ENCODE assay signal across 1 cellular context in the genomic region with DNA sequence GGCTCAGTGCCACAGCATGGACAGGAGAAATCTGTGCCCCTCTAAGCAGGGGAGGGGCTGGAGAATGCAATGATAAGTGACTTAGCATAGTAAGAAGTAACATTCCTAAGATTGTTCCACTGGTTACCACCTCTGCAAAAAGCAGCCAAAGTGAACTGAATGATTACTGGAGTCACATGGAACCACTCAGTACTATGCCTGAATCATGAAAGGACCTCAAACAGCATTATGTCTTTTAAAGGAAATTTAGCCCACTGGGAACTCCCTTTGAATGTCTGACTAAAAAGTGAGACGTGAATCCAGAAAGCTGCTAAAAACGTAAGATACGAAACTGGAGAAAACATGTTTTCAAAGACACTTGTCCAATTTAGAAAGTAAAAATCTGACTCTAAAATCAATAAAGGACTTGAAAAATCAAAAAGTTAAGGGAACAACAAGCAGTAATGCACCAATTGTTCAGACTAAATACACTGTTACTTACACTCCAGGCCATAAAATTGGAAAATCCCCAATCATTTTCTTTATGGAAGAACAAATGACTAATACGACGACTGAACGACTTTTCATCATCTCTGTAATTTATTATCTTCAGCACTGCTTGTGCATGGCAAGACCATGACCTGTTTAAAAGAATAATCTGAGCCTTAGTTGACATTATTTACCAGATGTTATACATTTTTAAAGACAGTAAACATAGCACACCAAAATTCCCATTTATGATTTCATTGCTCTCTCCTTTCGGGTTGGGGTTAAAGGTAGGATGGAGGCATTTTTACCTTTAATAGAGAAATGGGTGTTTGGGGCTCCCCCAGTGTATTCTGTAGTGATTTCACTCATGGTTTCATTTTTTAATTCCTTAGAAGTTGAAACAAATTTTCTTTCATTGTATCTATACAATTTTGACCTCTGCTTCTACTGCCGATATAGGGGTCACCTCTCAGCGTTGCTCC.
TF ChIP-seq lines count a peak whose summit lies in the region.

No MANE protein-coding gene starts in this region.

TF ChIP-seq in GM23338, 12 proteins besides CTCF, POLR2A, EP300 and RAD21:
- no peak for TF ChIP-seq ZNF114 (CRISPR knock-in tag; IDR thresholded peaks at IDR 0.05)
- TF ChIP-seq STAT1 (IDR thresholded peaks at IDR 0.05; ENCODE audit: unreplicated experiment), result no peak
- TF ChIP-seq, protein P1, sequence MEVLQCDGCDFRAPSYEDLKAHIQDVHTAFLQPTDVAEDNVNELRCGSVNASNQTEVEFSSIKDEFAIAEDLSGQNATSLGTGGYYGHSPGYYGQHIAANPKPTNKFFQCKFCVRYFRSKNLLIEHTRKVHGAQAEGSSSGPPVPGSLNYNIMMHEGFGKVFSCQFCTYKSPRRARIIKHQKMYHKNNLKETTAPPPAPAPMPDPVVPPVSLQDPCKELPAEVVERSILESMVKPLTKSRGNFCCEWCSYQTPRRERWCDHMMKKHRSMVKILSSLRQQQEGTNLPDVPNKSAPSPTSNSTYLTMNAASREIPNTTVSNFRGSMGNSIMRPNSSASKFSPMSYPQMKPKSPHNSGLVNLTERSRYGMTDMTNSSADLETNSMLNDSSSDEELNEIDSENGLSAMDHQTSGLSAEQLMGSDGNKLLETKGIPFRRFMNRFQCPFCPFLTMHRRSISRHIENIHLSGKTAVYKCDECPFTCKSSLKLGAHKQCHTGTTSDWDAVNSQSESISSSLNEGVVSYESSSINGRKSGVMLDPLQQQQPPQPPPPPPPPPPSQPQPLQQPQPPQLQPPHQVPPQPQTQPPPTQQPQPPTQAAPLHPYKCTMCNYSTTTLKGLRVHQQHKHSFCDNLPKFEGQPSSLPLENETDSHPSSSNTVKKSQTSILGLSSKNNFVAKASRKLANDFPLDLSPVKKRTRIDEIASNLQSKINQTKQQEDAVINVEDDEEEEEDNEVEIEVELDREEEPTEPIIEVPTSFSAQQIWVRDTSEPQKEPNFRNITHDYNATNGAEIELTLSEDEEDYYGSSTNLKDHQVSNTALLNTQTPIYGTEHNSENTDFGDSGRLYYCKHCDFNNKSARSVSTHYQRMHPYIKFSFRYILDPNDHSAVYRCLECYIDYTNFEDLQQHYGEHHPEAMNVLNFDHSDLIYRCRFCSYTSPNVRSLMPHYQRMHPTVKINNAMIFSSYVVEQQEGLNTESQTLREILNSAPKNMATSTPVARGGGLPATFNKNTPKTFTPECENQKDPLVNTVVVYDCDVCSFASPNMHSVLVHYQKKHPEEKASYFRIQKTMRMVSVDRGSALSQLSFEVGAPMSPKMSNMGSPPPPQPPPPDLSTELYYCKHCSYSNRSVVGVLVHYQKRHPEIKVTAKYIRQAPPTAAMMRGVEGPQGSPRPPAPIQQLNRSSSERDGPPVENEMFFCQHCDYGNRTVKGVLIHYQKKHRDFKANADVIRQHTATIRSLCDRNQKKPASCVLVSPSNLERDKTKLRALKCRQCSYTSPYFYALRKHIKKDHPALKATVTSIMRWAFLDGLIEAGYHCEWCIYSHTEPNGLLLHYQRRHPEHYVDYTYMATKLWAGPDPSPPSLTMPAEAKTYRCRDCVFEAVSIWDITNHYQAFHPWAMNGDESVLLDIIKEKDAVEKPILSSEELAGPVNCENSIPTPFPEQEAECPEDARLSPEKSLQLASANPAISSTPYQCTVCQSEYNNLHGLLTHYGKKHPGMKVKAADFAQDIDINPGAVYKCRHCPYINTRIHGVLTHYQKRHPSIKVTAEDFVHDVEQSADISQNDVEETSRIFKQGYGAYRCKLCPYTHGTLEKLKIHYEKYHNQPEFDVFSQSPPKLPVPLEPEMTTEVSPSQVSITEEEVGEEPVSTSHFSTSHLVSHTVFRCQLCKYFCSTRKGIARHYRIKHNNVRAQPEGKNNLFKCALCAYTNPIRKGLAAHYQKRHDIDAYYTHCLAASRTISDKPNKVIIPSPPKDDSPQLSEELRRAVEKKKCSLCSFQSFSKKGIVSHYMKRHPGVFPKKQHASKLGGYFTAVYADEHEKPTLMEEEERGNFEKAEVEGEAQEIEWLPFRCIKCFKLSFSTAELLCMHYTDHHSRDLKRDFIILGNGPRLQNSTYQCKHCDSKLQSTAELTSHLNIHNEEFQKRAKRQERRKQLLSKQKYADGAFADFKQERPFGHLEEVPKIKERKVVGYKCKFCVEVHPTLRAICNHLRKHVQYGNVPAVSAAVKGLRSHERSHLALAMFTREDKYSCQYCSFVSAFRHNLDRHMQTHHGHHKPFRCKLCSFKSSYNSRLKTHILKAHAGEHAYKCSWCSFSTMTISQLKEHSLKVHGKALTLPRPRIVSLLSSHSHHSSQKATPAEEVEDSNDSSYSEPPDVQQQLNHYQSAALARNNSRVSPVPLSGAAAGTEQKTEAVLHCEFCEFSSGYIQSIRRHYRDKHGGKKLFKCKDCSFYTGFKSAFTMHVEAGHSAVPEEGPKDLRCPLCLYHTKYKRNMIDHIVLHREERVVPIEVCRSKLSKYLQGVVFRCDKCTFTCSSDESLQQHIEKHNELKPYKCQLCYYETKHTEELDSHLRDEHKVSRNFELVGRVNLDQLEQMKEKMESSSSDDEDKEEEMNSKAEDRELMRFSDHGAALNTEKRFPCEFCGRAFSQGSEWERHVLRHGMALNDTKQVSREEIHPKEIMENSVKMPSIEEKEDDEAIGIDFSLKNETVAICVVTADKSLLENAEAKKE (CRISPR knock-in tag; IDR thresholded peaks at IDR 0.05), result no peak
- no peak for TF ChIP-seq NANOG (IDR thresholded peaks at IDR 0.05; ENCODE audit: borderline replicate concordance)
- no peak for TF ChIP-seq EZH2 (IDR thresholded peaks at IDR 0.05; ENCODE audit: low read depth, unreplicated experiment)
- no peak for TF ChIP-seq ZNF331 (CRISPR knock-in tag; IDR thresholded peaks at IDR 0.05; ENCODE audit: low read depth)
- TF ChIP-seq POLR2AphosphoS5 (IDR thresholded peaks at IDR 0.05; ENCODE audit: low read depth), result no peak
- TF ChIP-seq, protein P2, sequence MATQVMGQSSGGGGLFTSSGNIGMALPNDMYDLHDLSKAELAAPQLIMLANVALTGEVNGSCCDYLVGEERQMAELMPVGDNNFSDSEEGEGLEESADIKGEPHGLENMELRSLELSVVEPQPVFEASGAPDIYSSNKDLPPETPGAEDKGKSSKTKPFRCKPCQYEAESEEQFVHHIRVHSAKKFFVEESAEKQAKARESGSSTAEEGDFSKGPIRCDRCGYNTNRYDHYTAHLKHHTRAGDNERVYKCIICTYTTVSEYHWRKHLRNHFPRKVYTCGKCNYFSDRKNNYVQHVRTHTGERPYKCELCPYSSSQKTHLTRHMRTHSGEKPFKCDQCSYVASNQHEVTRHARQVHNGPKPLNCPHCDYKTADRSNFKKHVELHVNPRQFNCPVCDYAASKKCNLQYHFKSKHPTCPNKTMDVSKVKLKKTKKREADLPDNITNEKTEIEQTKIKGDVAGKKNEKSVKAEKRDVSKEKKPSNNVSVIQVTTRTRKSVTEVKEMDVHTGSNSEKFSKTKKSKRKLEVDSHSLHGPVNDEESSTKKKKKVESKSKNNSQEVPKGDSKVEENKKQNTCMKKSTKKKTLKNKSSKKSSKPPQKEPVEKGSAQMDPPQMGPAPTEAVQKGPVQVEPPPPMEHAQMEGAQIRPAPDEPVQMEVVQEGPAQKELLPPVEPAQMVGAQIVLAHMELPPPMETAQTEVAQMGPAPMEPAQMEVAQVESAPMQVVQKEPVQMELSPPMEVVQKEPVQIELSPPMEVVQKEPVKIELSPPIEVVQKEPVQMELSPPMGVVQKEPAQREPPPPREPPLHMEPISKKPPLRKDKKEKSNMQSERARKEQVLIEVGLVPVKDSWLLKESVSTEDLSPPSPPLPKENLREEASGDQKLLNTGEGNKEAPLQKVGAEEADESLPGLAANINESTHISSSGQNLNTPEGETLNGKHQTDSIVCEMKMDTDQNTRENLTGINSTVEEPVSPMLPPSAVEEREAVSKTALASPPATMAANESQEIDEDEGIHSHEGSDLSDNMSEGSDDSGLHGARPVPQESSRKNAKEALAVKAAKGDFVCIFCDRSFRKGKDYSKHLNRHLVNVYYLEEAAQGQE (IDR thresholded peaks at IDR 0.05; ENCODE audit: unreplicated experiment), result no peak
- TF ChIP-seq, protein P3, sequence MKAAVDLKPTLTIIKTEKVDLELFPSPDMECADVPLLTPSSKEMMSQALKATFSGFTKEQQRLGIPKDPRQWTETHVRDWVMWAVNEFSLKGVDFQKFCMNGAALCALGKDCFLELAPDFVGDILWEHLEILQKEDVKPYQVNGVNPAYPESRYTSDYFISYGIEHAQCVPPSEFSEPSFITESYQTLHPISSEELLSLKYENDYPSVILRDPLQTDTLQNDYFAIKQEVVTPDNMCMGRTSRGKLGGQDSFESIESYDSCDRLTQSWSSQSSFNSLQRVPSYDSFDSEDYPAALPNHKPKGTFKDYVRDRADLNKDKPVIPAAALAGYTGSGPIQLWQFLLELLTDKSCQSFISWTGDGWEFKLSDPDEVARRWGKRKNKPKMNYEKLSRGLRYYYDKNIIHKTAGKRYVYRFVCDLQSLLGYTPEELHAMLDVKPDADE (IDR thresholded peaks at IDR 0.05), result no peak
- TF ChIP-seq JUNB (IDR thresholded peaks at IDR 0.05; ENCODE audit: unreplicated experiment), result no peak
- TF ChIP-seq EZH2phosphoT487 (IDR thresholded peaks at IDR 0.05; ENCODE audit: unreplicated experiment), result no peak
- no peak for TF ChIP-seq CREB1 (CRISPR knock-in tag; IDR thresholded peaks at IDR 0.05; ENCODE audit: low read depth)
TF ChIP-seq in GM23338: peak in this region for 0.
